In genomic region chr20:38953630-38954340, GRCh38 we compare ENCODE assay signal across 22 cellular contexts.
"Had no signal": no experiment of that assay in that cellular context is flagged by ENCODE, and none has a peak within 500 bp of the region (broad histone marks: within the 10 kb centered on the region; RNA-seq: fewer than 3 reads in every experiment).

No MANE protein-coding gene starts in this region.

- H3K4me1 ChIP-seq: SJSA1 had no signal

- H3K4me3 ChIP-seq: SJSA1, SK-N-MC had no signal

- DNase-seq: IMR-90, Kasumi-1, MM.1S, NCI-H1048, NCI-H1105, NCI-H1417, NCI-H1436 treated with DMSO at 0.1 percent for 48 hours, NCI-H1694, NCI-H1930, NCI-H2081, NCI-H2171, NCI-H226, NCI-H446, NCI-H510A, NCI-H524 treated with DMSO at 0.1 percent for 48 hours, NCI-H69, NCI-H774, Right ventricle myocardium superior, RPMI8226, SIG-M5 had no signal

- H3K9me3 ChIP-seq: SJSA1 had no signal
